17 cellular contexts compared by ENCODE assay signal in genomic region chr12:111394480-111394879, GRCh38.
"Had no signal": no experiment of that assay in that cellular context is flagged by ENCODE, and none has a peak within 500 bp of the region (broad histone marks: within the 10 kb centered on the region; RNA-seq: fewer than 3 reads in every experiment).

No MANE protein-coding gene starts in this region.

- DNase-seq: KBM-7, MM.1S, NCI-H1092 treated with DMSO at 0.1 percent for 48 hours, NCI-H1436, NCI-H187, NCI-H2029, NCI-H2081 treated with DMSO at 0.1 percent for 48 hours, NCI-H2171, NCI-H226, NCI-H446, NCI-H510A, NCI-H524 treated with DMSO at 0.1 percent for 48 hours, NCI-H69, NCI-H774, SHP77, SW 1271 had no signal

- H3K9ac ChIP-seq: SK-N-SH had no signal

- H3K9me2 ChIP-seq: SK-N-SH had no signal

- H3K4me2 ChIP-seq: SK-N-SH had no signal

- H3K9me3 ChIP-seq: SK-N-SH had no signal
